Comparison of ENCODE assay signal across 14 cellular contexts in genomic region chr17:73043686-73044581, GRCh38. TPM values are rescaled to one million over a fixed set of nuclear protein-coding genes. Genes with fewer than 3 reads are reported as not detected.
DNase-seq lines count a peak whose midpoint lies in the region; ATAC-seq and TF ChIP-seq lines count a peak whose summit lies in the region.
"Had no signal": no experiment of that assay in that cellular context is flagged by ENCODE, and none has a peak within 500 bp of the region (broad histone marks: within the 10 kb centered on the region; RNA-seq: fewer than 3 reads in every experiment).

No MANE protein-coding gene starts in this region.

- CTCF ChIA-PET in AG04450 (lab: Charles Lee): interaction anchor here (0.6 to 1.2 kb wide), 5 partner anchors 10 to 487 kb away, joined by 3 to 7 read pairs (median 4); no protein-coding TSS in a partner anchor

- POLR2A ChIA-PET in AG04450 (lab: Yijun Ruan, JAX): interaction anchor here (0.6 to 1.4 kb wide), 6 partner anchors 10 to 189 kb away, joined by 3 to 5 read pairs (median 4); a partner anchor contains a TSS

- H3K9me3 ChIP-seq in AG04450 (ENCODE audit: control insufficient read depth, insufficient read depth, low read length) (peaks cover 10% of the 10 kb centered on the region), right lobe of liver (no peaks in the 10 kb centered on the region)
- H3K9me3 ChIP-seq: body of pancreas had no signal

- H3K36me3 Mint-ChIP-seq in chondrocyte (ENCODE audit: low read depth): peaks cover 7% of the 10 kb centered on the region

- H3K36me3 ChIP-seq in right lobe of liver: no peaks in the 10 kb centered on the region

- TF ChIP-seq CTCF in AG04450 (IDR thresholded peaks at IDR 0.05; ENCODE audit: low read depth, low read length): no peak
- no peak for TF ChIP-seq CTCF in chondrocyte (IDR thresholded peaks at IDR 0.05)
- TF ChIP-seq CTCF in right lobe of liver (IDR thresholded peaks at IDR 0.05): no peak

- H3K27me3 ChIP-seq in AG04450 (ENCODE audit: control insufficient read depth, insufficient read depth, low read length) (no peaks in the 10 kb centered on the region), layer of hippocampus (ENCODE audit: control insufficient read depth, insufficient read depth, low read length) (no peaks in the 10 kb centered on the region), right lobe of liver (no peaks in the 10 kb centered on the region)
- H3K27me3 ChIP-seq: body of pancreas had no signal

- peak overlapping the region; percentile 87 for H3K27ac Mint-ChIP-seq in chondrocyte (ENCODE audit: unreplicated experiment)
- H3K27ac Mint-ChIP-seq: IgD-negative memory B cell had no signal

- DNase-seq in AG04450 (ENCODE audit: low read depth, low spot score) (peak; percentile 77), NCI-H446 treated with DMSO at 0.1 percent for 48 hours (lab: John Stamatoyannopoulos, UW) (peak; percentile 33), chondrocyte (ENCODE audit: low spot score) (no peak), right lobe of liver (no peak), AG08396 (ENCODE audit: low spot score) (no peak), CD1c-positive myeloid dendritic cell (ENCODE audit: extremely low spot score) (no peak)
- DNase-seq: activated CD4-positive, CD25-positive, alpha-beta regulatory T cell; body of pancreas; nephron progenitor cell; SW 1271 had no signal

- H3K4me1 ChIP-seq in right lobe of liver: no peaks in the 10 kb centered on the region

- peak overlapping the region; percentile 55 for H3K27ac ChIP-seq in AG04450 (ENCODE audit: low read depth, low read length)
- peak overlapping the region; percentile 33 for H3K27ac ChIP-seq in layer of hippocampus (ENCODE audit: low read depth, low read length)
- no peak overlapping the region for H3K27ac ChIP-seq in right lobe of liver
- H3K27ac ChIP-seq: body of pancreas had no signal

- peaks cover 14% of the 10 kb centered on the region for H3K9me3 Mint-ChIP-seq in chondrocyte (ENCODE audit: low read depth)

- peak overlapping the region; percentile 28 for H3K4me3 Mint-ChIP-seq in chondrocyte (ENCODE audit: unreplicated experiment)
- H3K4me3 Mint-ChIP-seq: IgD-negative memory B cell, nephron progenitor cell had no signal

- TF ChIP-seq POLR2A in right lobe of liver (IDR thresholded peaks at IDR 0.05): no peak

- intact Hi-C loops in right lobe of liver (cut with DNase I): no loop called here

- 83% methylated on average over 7 of the region's 8 CpGs for WGBS in right lobe of liver (ENCODE audit: insufficient coverage, low coverage, low lambda C conversion rate, missing lambda C conversion rate)

- ATAC-seq in right lobe of liver: no peak
- no peak for ATAC-seq in GM21723 (IDR thresholded peaks at IDR 0.05; ENCODE audit: unreplicated experiment)
- ATAC-seq: body of pancreas, esophagus mucosa had no signal

- H3K4me1 Mint-ChIP-seq in chondrocyte (ENCODE audit: low read depth): peaks cover 45% of the 10 kb centered on the region

- no peaks in the 10 kb centered on the region for H3K27me3 Mint-ChIP-seq in chondrocyte (ENCODE audit: low read depth)

- H3K4me3 ChIP-seq in AG04450 (ENCODE audit: low read depth, low read length) (no peak overlapping the region), right lobe of liver (no peak overlapping the region)
- H3K4me3 ChIP-seq: body of pancreas had no signal

RNA-seq across cellular contexts. Expression of gene SLC39A11, which starts 48.6 kb away (rescaled TPM):
- 18.0 and 19.0 TPM in 2 replicates for polyA plus RNA-seq in AG04450 (2011; rRNA removed)
- polyA minus RNA-seq in AG04450 (2011; rRNA and poly(A)+ RNA removed): 37.0 and 56.0 TPM in 2 replicates
- 25.3 to 32.8 TPM (median 28.0 TPM) in 3 replicates for total RNA-seq in chondrocyte
- 10 to 100 TPM; 25.4 to 49.6 (median 39.3) TPM for total RNA-seq in right lobe of liver

Comparison
In these comparisons a context has a peak if more than half of its experiments do, and no peak if none do; other contexts are left out.
1. DNase-seq: peak in AG04450 (single experiment) and NCI-H446 treated with DMSO at 0.1 percent for 48 hours (single experiment); none in chondrocyte (single experiment), right lobe of liver (0 of 3), AG08396 (single experiment) and CD1c-positive myeloid dendritic cell (single experiment).
2. H3K27ac ChIP-seq: peak in AG04450 (single experiment) and layer of hippocampus (single experiment); none in right lobe of liver (0 of 3).